ENCODE assay signal across 8 cellular contexts in the genomic region with DNA sequence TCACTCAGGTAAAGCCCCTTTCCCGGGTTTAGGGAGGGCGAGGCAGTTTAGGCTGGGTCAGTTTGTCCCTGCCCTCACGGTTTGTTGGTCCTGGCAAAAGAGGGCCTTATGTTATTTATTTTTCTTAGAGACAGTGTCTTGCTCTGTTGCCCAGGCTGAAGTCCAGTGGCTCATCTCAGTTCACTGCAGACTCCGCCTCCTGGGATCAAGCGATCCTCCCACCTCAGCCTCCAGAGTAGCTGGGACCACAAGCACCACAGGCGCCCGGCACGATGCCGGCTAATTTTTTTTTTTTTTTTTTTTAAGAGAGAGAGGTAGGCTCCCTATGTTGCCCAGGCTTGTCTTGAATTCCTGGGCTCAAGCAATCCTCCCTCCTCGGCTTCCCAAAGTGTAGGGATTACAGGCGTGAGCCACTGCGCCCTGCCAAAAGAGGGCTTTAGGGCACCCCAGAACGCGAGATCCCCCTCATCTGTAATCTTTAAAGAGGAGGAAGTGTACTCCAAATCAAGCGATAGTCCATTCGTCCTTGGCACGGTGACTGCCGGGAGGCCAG. TPM values are rescaled to one million over a fixed set of nuclear protein-coding genes. Genes with fewer than 3 reads are reported as not detected.
DNase-seq lines count a peak whose midpoint lies in the region; ATAC-seq and TF ChIP-seq lines count a peak whose summit lies in the region.

No MANE protein-coding gene starts in this region.

- WGBS in SK-N-SH (ENCODE audit: low lambda C conversion rate): 34% methylated on average over 18 of the region's 18 CpGs

- H3K9me3 ChIP-seq in SK-N-SH: no peaks in the 10 kb centered on the region
- H3K9me3 ChIP-seq in neuron (ENCODE audit: low read length): no peaks in the 10 kb centered on the region

- H3K4me1 ChIP-seq in SK-N-SH (ENCODE audit: control insufficient read depth in 1 of 2, insufficient read depth in 2 of 2, low read depth in 1 of 2, low read length in 1 of 2) (peaks cover 5 to 10% of the 10 kb centered on the region in 2 experiments; a peak in 3 of 4 replicates), neuron (ENCODE audit: insufficient read depth, low read length) (peaks cover 6% of the 10 kb centered on the region)

- CTCF ChIA-PET in SK-N-SH (lab: Yijun Ruan, JAX): interaction anchor here (0.7 to 3.4 kb wide), 2 partner anchors 20 to 28 kb away, joined by 3 to 14 read pairs; no protein-coding TSS in a partner anchor

- peaks cover 29% of the 10 kb centered on the region for H3K79me2 ChIP-seq in SK-N-SH (ENCODE audit: insufficient read depth)

- peaks cover 25 to 27% of the 10 kb centered on the region in 2 experiments for H3K36me3 ChIP-seq in SK-N-SH (replicated peaks in 1 of 2; ENCODE audit: control insufficient read depth in 1 of 2, insufficient read depth in 2 of 2, low read length in 1 of 2)
- peaks cover 24% of the 10 kb centered on the region for H3K36me3 ChIP-seq in neuron (ENCODE audit: insufficient read depth, low read length)

- peak; percentile 6 for ATAC-seq in esophagus mucosa

- peak overlapping the region; percentile 94 for H3K9ac ChIP-seq in SK-N-SH

- POLR2A ChIA-PET in SK-N-SH (lab: Yijun Ruan, JAX): interaction anchor here (0.8 to 1.6 kb wide), 5 partner anchors 13 to 143 kb away, joined by 3 to 11 read pairs (median 7); no protein-coding TSS in a partner anchor

- H3K4me3 ChIP-seq in SK-N-SH (ENCODE audit: low read depth in 2 of 2, low read length in 1 of 2) (peak overlapping the region; percentile 84 to 93), neuron (ENCODE audit: low read length) (peak overlapping the region; percentile 99)

- no peak for TF ChIP-seq RAD21 in SK-N-SH (IDR thresholded peaks at IDR 0.05; ENCODE audit: low read length)

- H3K27me3 ChIP-seq in SK-N-SH (ENCODE audit: insufficient read depth) (no peaks in the 10 kb centered on the region; the same call in 1 of the 2 replicates), neuron (ENCODE audit: insufficient read depth, low read length) (no peaks in the 10 kb centered on the region)

- no peaks in the 10 kb centered on the region for H4K20me1 ChIP-seq in SK-N-SH (ENCODE audit: insufficient read depth)

- H3F3A ChIP-seq in SK-N-SH (replicated peaks; ENCODE audit: insufficient read depth): peaks cover 15% of the 10 kb centered on the region

- no peak for TF ChIP-seq EP300 in SK-N-SH (IDR thresholded peaks at IDR 0.05; ENCODE audit: borderline replicate concordance in 1 of 2, low read depth in 1 of 2, low read length in 1 of 2)

- TF ChIP-seq CTCF in SK-N-SH (IDR thresholded peaks at IDR 0.05): no peak

- DNase-seq in stimulated activated CD4-positive, alpha-beta T cell treated with anti-CD3 and anti-CD28 coated beads, Interleukin-4, amount 100 ng/mL, for 24 hours: peak; percentile 7
- no peak for DNase-seq in stimulated activated CD4-positive, alpha-beta T cell treated with anti-CD3 and anti-CD28 coated beads, Interleukin-4, amount 100 ng/mL, for 1 hour
- no peak for DNase-seq in SK-N-SH
- no peak for DNase-seq in NCI-H526 (lab: John Stamatoyannopoulos, UW)
- no peak for DNase-seq in NCI-H2081 treated with DMSO at 0.1 percent for 48 hours (lab: John Stamatoyannopoulos, UW)
- no peak for DNase-seq in DMS153 treated with DMSO at 0.1 percent for 48 hours (lab: John Stamatoyannopoulos, UW; ENCODE audit: unreplicated experiment)

- H2AFZ ChIP-seq in SK-N-SH (ENCODE audit: low read depth) (peak overlapping the region; percentile 92), neuron (ENCODE audit: low read depth, low read length) (peak overlapping the region; percentile 93)

- H3K4me2 ChIP-seq in SK-N-SH: peak overlapping the region; percentile 97

- peak overlapping the region; percentile 86 to 87 for H3K27ac ChIP-seq in SK-N-SH (ENCODE audit: low read depth in 2 of 2, low read length in 1 of 2)

- no peaks in the 10 kb centered on the region for H3K9me2 ChIP-seq in SK-N-SH

TF ChIP-seq in SK-N-SH, 30 proteins besides CTCF, POLR2A, EP300 and RAD21:
- TF ChIP-seq, protein P1, sequence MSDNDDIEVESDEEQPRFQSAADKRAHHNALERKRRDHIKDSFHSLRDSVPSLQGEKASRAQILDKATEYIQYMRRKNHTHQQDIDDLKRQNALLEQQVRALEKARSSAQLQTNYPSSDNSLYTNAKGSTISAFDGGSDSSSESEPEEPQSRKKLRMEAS (IDR thresholded peaks at IDR 0.05; ENCODE audit: low read depth): no peak
- TF ChIP-seq NRF1 (IDR thresholded peaks at IDR 0.05; ENCODE audit: low read depth, low read length): no peak
- TF ChIP-seq RCOR1 (IDR thresholded peaks at IDR 0.05; ENCODE audit: low read length): no peak

RNA-seq across cellular contexts. Expression of a gene that starts 0.6 kb away (rescaled TPM):
- polyA plus RNA-seq in SK-N-SH (2012; rRNA removed): 4.9 and 5.3 TPM in 2 replicates
- 7.4 and 8.9 TPM in 2 replicates for polyA plus RNA-seq in SK-N-SH (2012; cell fraction: cytosol; rRNA removed)
- 5.0 and 8.0 TPM in 2 replicates for polyA plus RNA-seq in SK-N-SH (2012; cell fraction: nucleus; rRNA removed)
- total RNA-seq in esophagus mucosa: 10.0 TPM
